Comparison of ENCODE assay signal across 1 cellular context in the genomic region with DNA sequence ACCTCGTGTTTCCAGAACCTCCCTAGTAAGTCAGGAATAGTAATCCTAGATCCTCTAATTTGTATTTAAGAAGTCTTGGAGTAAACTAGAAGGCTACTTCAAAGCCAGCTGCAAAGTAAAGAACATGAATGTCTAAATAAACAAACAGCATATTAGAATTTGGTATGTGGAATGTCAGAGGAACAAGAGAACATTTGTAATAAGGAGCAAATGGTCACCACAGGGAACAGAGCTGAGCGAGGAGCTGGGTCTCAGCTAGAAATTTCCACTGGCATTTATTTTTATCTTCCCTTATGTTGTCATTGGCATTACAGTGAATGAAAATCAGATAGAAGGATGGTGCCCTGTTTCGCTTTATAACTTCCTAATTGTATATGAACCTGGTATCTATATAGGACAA.
A peak's percentile ranks its signal among the peaks of the same experiment; 100 is the strongest.
TF ChIP-seq lines count a peak whose summit lies in the region.

No MANE protein-coding gene starts in this region.

TF ChIP-seq in HepG2, 621 proteins besides CTCF, POLR2A, EP300 and RAD21 (continued from another document):
- TF ChIP-seq NR2F2 (IDR thresholded peaks at IDR 0.05; ENCODE audit: borderline replicate concordance, low read depth) = no peak
- TF ChIP-seq ZNF878 (CRISPR knock-in tag; IDR thresholded peaks at IDR 0.05) = no peak
- peak; percentile 13; the same call in 1 of the 2 replicates for TF ChIP-seq SOX5 (CRISPR knock-in tag; IDR thresholded peaks at IDR 0.05; ENCODE audit: borderline replicate concordance)
- no peak for TF ChIP-seq MTA3 (CRISPR knock-in tag; IDR thresholded peaks at IDR 0.05)
- no peak for TF ChIP-seq ZNF446 (CRISPR knock-in tag; IDR thresholded peaks at IDR 0.05)
- no peak for TF ChIP-seq ZNF264 (CRISPR knock-in tag; IDR thresholded peaks at IDR 0.05)
- TF ChIP-seq GTF3A (CRISPR knock-in tag; conservative IDR thresholded peaks at IDR 0.05) = no peak
- TF ChIP-seq, protein P1, sequence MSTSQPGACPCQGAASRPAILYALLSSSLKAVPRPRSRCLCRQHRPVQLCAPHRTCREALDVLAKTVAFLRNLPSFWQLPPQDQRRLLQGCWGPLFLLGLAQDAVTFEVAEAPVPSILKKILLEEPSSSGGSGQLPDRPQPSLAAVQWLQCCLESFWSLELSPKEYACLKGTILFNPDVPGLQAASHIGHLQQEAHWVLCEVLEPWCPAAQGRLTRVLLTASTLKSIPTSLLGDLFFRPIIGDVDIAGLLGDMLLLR (CRISPR knock-in tag; IDR thresholded peaks at IDR 0.05) = no peak
- TF ChIP-seq FIP1L1 (IDR thresholded peaks at IDR 0.05; ENCODE audit: borderline replicate concordance, insufficient read depth, low read depth, low read length) = no peak
- TF ChIP-seq RFXAP (CRISPR knock-in tag; IDR thresholded peaks at IDR 0.05; ENCODE audit: borderline replicate concordance) = no peak
